Comparison of ENCODE assay signal across 17 cellular contexts in the genomic region with DNA sequence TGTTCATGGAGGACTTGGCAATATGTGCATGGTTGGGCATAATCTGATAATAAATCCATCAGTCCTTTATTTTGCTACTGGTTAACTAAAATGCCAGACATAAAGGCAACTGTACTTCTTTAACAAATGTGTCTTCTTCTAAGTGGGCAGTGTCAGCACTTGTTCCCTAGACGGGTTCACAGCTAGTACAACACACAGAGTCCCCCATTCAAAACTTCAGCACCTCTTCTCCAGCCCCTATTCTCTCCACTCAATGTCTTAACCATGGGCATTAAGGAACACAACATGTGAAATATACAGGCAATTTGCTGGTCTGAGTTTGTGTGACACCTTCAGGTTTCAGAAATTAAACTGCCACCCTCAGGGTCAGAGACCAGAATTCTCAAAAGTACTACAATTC.
DNase-seq lines count a peak whose midpoint lies in the region; ATAC-seq, FAIRE-seq and TF ChIP-seq lines count a peak whose summit lies in the region.
"Had no signal": no experiment of that assay in that cellular context is flagged by ENCODE, and none has a peak within 500 bp of the region (broad histone marks: within the 10 kb centered on the region; RNA-seq: fewer than 3 reads in every experiment).

No MANE protein-coding gene starts in this region.

- no peaks in the 10 kb centered on the region for H3K23me2 ChIP-seq in H9 (ENCODE audit: insufficient read length, low read depth, low read length, poor library complexity, severe bottlenecking)

- peaks cover 0 to 4% (median 0%) of the 10 kb centered on the region in 3 experiments; a peak in 1 of 7 replicates for H3K36me3 Mint-ChIP-seq in H9 (ENCODE audit: insufficient read depth in 1 of 3, low read depth in 3 of 3)
- no peaks in the 10 kb centered on the region for H3K36me3 Mint-ChIP-seq in activated CD4-positive, alpha-beta memory T cell treated with anti-CD3 and anti-CD28 coated beads for 36 hours
- H3K36me3 Mint-ChIP-seq: CD14-positive monocyte; CD8-positive, alpha-beta T cell had no signal

- FAIRE-seq in keratinocyte (lab: Jason Lieb, UNC) = no peak
- no peak for FAIRE-seq in HepG2 (lab: Jason Lieb, UNC)
- FAIRE-seq: A549, G401.6, GM12891, HTR-8/SVneo had no signal

- H2BK5ac ChIP-seq in H9 (ENCODE audit: insufficient read length, low read length) = no peak overlapping the region

- no peaks in the 10 kb centered on the region for H3K9me3 ChIP-seq in H9 (ENCODE audit: control insufficient read depth, low read depth, low read length)
- no peaks in the 10 kb centered on the region for H3K9me3 ChIP-seq in ascending aorta
- H3K9me3 ChIP-seq in keratinocyte (ENCODE audit: control insufficient read depth, low read depth, low read length) = no peaks in the 10 kb centered on the region
- H3K9me3 ChIP-seq in thoracic aorta = no peaks in the 10 kb centered on the region
- no peaks in the 10 kb centered on the region for H3K9me3 ChIP-seq in HepG2 (ENCODE audit: low read length)
- H3K9me3 ChIP-seq: A549, HAP-1 had no signal

- H3K14ac ChIP-seq in H9 (ENCODE audit: insufficient read depth, low read length) = no peak overlapping the region

- CTCF ChIA-PET in activated CD4-positive, alpha-beta memory T cell treated with anti-CD3 and anti-CD28 coated beads for 36 hours (lab: Charles Lee) = no interaction called here
- CTCF ChIA-PET in HepG2 (lab: Yijun Ruan, JAX; ENCODE audit: low intra/inter-chr PET ratio, low total read pairs) = no interaction called here

- no peak for TF ChIP-seq RAD21 in HepG2 (CRISPR knock-in tag; IDR thresholded peaks at IDR 0.05)

- no peak overlapping the region for H3K4ac ChIP-seq in H9 (ENCODE audit: low read depth, low read length)

- H3K4me2 ChIP-seq in H9 (ENCODE audit: insufficient read depth, insufficient read length, low read length) (no peak overlapping the region), keratinocyte (ENCODE audit: control insufficient read depth, extremely low read depth, insufficient read depth, low read depth, low read length) (peak overlapping the region; percentile 34), HepG2 (ENCODE audit: low read depth, low read length) (no peak overlapping the region)
- H3K4me2 ChIP-seq: A549 had no signal

- H2BK15ac ChIP-seq in H9 (ENCODE audit: low read depth, low read length) = no peak overlapping the region

- H2BK20ac ChIP-seq in H9 (ENCODE audit: low read depth, low read length, poor library complexity, severe bottlenecking) = no peak overlapping the region

- peaks cover 46 to 58% of the 10 kb centered on the region in 2 experiments for H3K4me1 Mint-ChIP-seq in H9
- no peaks in the 10 kb centered on the region for H3K4me1 Mint-ChIP-seq in activated CD4-positive, alpha-beta memory T cell treated with anti-CD3 and anti-CD28 coated beads for 36 hours (ENCODE audit: low read depth)
- H3K4me1 Mint-ChIP-seq: CD14-positive monocyte had no signal

- no peak overlapping the region for H3K4me3 ChIP-seq in ascending aorta
- no peak overlapping the region for H3K4me3 ChIP-seq in keratinocyte (ENCODE audit: control insufficient read depth in 2 of 3, extremely low read depth in 1 of 3, insufficient read depth in 2 of 3, low read depth in 1 of 3, low read length in 3 of 3)
- H3K4me3 ChIP-seq in thoracic aorta = no peak overlapping the region
- H3K4me3 ChIP-seq in HepG2 (replicated peaks in 1 of 3; ENCODE audit: insufficient read depth in 1 of 3, low read depth in 2 of 3, low read length in 3 of 3) = no peak overlapping the region
- H3K4me3 ChIP-seq: A549, HAP-1 had no signal

- H3K27ac ChIP-seq in H9 (ENCODE audit: insufficient read length, low read depth, low read length) (no peak overlapping the region), ascending aorta (peak overlapping the region; percentile 76 to 84), keratinocyte (ENCODE audit: control insufficient read depth, insufficient read depth, low read length) (peak overlapping the region; percentile 53), thoracic aorta (peak overlapping the region; percentile 52 to 57), HepG2 (ENCODE audit: extremely low read length, insufficient read depth, low read length) (no peak overlapping the region)
- H3K27ac ChIP-seq: A549 had no signal

- H3K79me1 ChIP-seq in H9 (ENCODE audit: insufficient read depth, low read depth, low read length, poor library complexity, severe bottlenecking) = peaks cover 12% of the 10 kb centered on the region

- dilution Hi-C loops in keratinocyte (cut with MboI; ENCODE audit: extremely low pct_ligation_motif_present, low sequenced_read_pairs) = no loop called here

- no peaks in the 10 kb centered on the region for H3K9me3 Mint-ChIP-seq in H9
- H3K9me3 Mint-ChIP-seq in activated CD4-positive, alpha-beta memory T cell treated with anti-CD3 and anti-CD28 coated beads for 36 hours = peaks cover 3% of the 10 kb centered on the region
- H3K9me3 Mint-ChIP-seq: CD8-positive, alpha-beta T cell had no signal

- no peak overlapping the region for H2BK12ac ChIP-seq in H9 (ENCODE audit: insufficient read length, low read depth, low read length)

- H4K91ac ChIP-seq in H9 (ENCODE audit: insufficient read length, low read depth, low read length) = no peak overlapping the region

- H4K5ac ChIP-seq in H9 (ENCODE audit: insufficient read length, low read depth, low read length) = no peak overlapping the region

- no peak overlapping the region for H2BK120ac ChIP-seq in H9 (ENCODE audit: low read depth, low read length, poor library complexity, severe bottlenecking)

- TF ChIP-seq CTCF in H9 (conservative IDR thresholded peaks at IDR 0.05) = no peak
- no peak for TF ChIP-seq CTCF in ascending aorta (IDR thresholded peaks at IDR 0.05)
- no peak for TF ChIP-seq CTCF in keratinocyte (optimal IDR thresholded peaks at IDR 0.05 in 1 of 3, IDR thresholded peaks at IDR 0.05 in 1 of 3, conservative IDR thresholded peaks at IDR 0.05 in 1 of 3; ENCODE audit: extremely low read depth in 1 of 3, insufficient read depth in 2 of 3, low read length in 3 of 3)
- no peak for TF ChIP-seq CTCF in thoracic aorta (IDR thresholded peaks at IDR 0.05)
- no peak for TF ChIP-seq CTCF in HepG2 (CRISPR knock-in tag; IDR thresholded peaks at IDR 0.05)

- no peak overlapping the region for H3K56ac ChIP-seq in H9 (ENCODE audit: insufficient read length, low read depth, low read length)

- DNase-seq in H9 = no peak
- DNase-seq in ascending aorta (ENCODE audit: low spot score in 2 of 2) = no peak
- no peak for DNase-seq in keratinocyte (ENCODE audit: low read depth, low spot score)
- no peak for DNase-seq in thoracic aorta (ENCODE audit: low spot score)
- DNase-seq in activated CD4-positive, alpha-beta memory T cell treated with anti-CD3 and anti-CD28 coated beads for 36 hours = no peak
- no peak for DNase-seq in NCI-H2196 treated with DMSO at 0.1 percent for 48 hours (lab: John Stamatoyannopoulos, UW; ENCODE audit: unreplicated experiment)
- no peak for DNase-seq in HepG2 (ENCODE audit: low spot score)
- DNase-seq: CD8-positive, alpha-beta T cell; COR-L47; DMS79 treated with DMSO at 0.1 percent for 48 hours; GOT3 had no signal

- ATAC-seq in thoracic aorta (ENCODE audit: insufficient number of reproducible peaks, low FRiP score, low read depth) (no peak), HepG2 (no peak)
- ATAC-seq: CD8-positive, alpha-beta T cell had no signal

- no peak overlapping the region for H3K4me3 Mint-ChIP-seq in H9
- no peak overlapping the region for H3K4me3 Mint-ChIP-seq in activated CD4-positive, alpha-beta memory T cell treated with anti-CD3 and anti-CD28 coated beads for 36 hours
- H3K4me3 Mint-ChIP-seq: CD14-positive monocyte; CD8-positive, alpha-beta T cell had no signal

- TF ChIP-seq POLR2A in HepG2 (IDR thresholded peaks at IDR 0.05; ENCODE audit: insufficient read depth in 1 of 2, low read depth in 2 of 2, low read length in 2 of 2) = no peak

- peak overlapping the region in 2 of 3 experiments; percentile 12 to 28; a peak in 2 of 7 replicates for H3K27ac Mint-ChIP-seq in H9
- H3K27ac Mint-ChIP-seq in activated CD4-positive, alpha-beta memory T cell treated with anti-CD3 and anti-CD28 coated beads for 36 hours = no peak overlapping the region
- H3K27ac Mint-ChIP-seq: CD14-positive monocyte; CD8-positive, alpha-beta T cell had no signal

- no peaks in the 10 kb centered on the region for H3K27me3 Mint-ChIP-seq in H9 (ENCODE audit: low read depth)
- no peaks in the 10 kb centered on the region for H3K27me3 Mint-ChIP-seq in activated CD4-positive, alpha-beta memory T cell treated with anti-CD3 and anti-CD28 coated beads for 36 hours

- no peak overlapping the region for H3K18ac ChIP-seq in H9 (ENCODE audit: insufficient read length, low read depth, low read length)

- peaks cover 1% of the 10 kb centered on the region; the same call in 1 of the 2 replicates for H3K79me2 ChIP-seq in H9 (ENCODE audit: insufficient read depth, low read length)
- peaks cover 8% of the 10 kb centered on the region for H3K79me2 ChIP-seq in keratinocyte (ENCODE audit: control insufficient read depth, insufficient read depth, low read length)
- peaks cover 72% of the 10 kb centered on the region for H3K79me2 ChIP-seq in HepG2 (ENCODE audit: insufficient read depth, low read length)

- BruUV-seq in HepG2 (replicated peaks; lab: Mats Ljungman, UMichigan) = no TSS peak

- no peaks in the 10 kb centered on the region for H3K9me1 ChIP-seq in keratinocyte (ENCODE audit: control insufficient read depth, extremely low read depth, insufficient read depth, low read length)

- no peak overlapping the region for H3K23ac ChIP-seq in H9 (ENCODE audit: insufficient read length, low read depth, low read length)

- POLR2A ChIA-PET in activated CD4-positive, alpha-beta memory T cell treated with anti-CD3 and anti-CD28 coated beads for 36 hours (lab: Charles Lee) = no interaction called here
- POLR2A ChIA-PET in HepG2 (lab: Yijun Ruan, JAX) = no interaction called here

- H3T11ph ChIP-seq in H9 (ENCODE audit: low read length) = no peak overlapping the region

- no peak overlapping the region for H3K9ac ChIP-seq in H9 (ENCODE audit: extremely low read depth, insufficient read length, low read length)
- peak overlapping the region; percentile 10 for H3K9ac ChIP-seq in keratinocyte (ENCODE audit: control insufficient read depth, extremely low read depth, insufficient read depth, low read length)
- H3K9ac ChIP-seq in HepG2 (ENCODE audit: insufficient read depth, low read depth, low read length) = no peak overlapping the region

- no CpG with 5 or more reads among the region's 1 CpG for WGBS in H9 (ENCODE audit: extremely low coverage, insufficient read length, low lambda C conversion rate)
- WGBS in HepG2 (ENCODE audit: low lambda C conversion rate) = 100% methylated on average over 1 of the region's 1 CpG

- no peak overlapping the region for H4K8ac ChIP-seq in H9 (replicated peaks; ENCODE audit: insufficient read length, low read depth, low read length)

- H3K36me3 ChIP-seq in ascending aorta (no peaks in the 10 kb centered on the region), keratinocyte (ENCODE audit: control insufficient read depth in 2 of 2, extremely low read depth in 1 of 2, insufficient read depth in 2 of 2, low read length in 2 of 2) (no peaks in the 10 kb centered on the region), thoracic aorta (no peaks in the 10 kb centered on the region), HepG2 (replicated peaks in 1 of 2; ENCODE audit: control insufficient read depth in 1 of 2, insufficient read depth in 2 of 2, low read length in 2 of 2) (no peaks in the 10 kb centered on the region)
- H3K36me3 ChIP-seq: HAP-1 had no signal

- H3K27me3 ChIP-seq in H9 (ENCODE audit: insufficient read depth, low read length) (no peaks in the 10 kb centered on the region), ascending aorta (no peaks in the 10 kb centered on the region), keratinocyte (ENCODE audit: control insufficient read depth, extremely low read depth, insufficient read depth, low read length) (no peaks in the 10 kb centered on the region), thoracic aorta (replicated peaks; ENCODE audit: insufficient read depth) (no peaks in the 10 kb centered on the region), HepG2 (ENCODE audit: control insufficient read depth in 1 of 2, insufficient read depth in 2 of 2, low read length in 2 of 2) (no peaks in the 10 kb centered on the region)

- in situ Hi-C loops in HepG2 (cut with HindIII; ENCODE audit: extremely low pct_ligation_motif_present, low pct_unique_long_range_greater_than_20kb) = no loop called here

- H2AK5ac ChIP-seq in H9 (ENCODE audit: insufficient read length, low read length) = no peak overlapping the region

- intact Hi-C loops in ascending aorta (cut with DNase I) = loop anchor here (2.0 kb wide), 3 partner anchors 52 to 144 kb away; partner anchors contain the start of gene MAGI1
- intact Hi-C loops in activated CD4-positive, alpha-beta memory T cell treated with anti-CD3 and anti-CD28 coated beads for 36 hours (cut with micrococcal nuclease) = no loop called here
- intact Hi-C loops in HepG2 (cut with micrococcal nuclease; ENCODE audit: unreplicated experiment) = no loop called here

- H3K4me1 ChIP-seq in H9 (ENCODE audit: insufficient read depth, low read length) (peaks cover 3% of the 10 kb centered on the region; the same call in 1 of the 2 replicates), ascending aorta (peaks cover 3 to 28% of the 10 kb centered on the region in 2 donors), keratinocyte (ENCODE audit: control insufficient read depth, extremely low read depth, insufficient read depth, low read length) (peaks cover 20% of the 10 kb centered on the region), thoracic aorta (ENCODE audit: control insufficient read depth in 1 of 2, low read depth in 2 of 2) (peaks cover 15 to 58% of the 10 kb centered on the region in 2 donors), HepG2 (ENCODE audit: insufficient read depth, low read length) (no peaks in the 10 kb centered on the region)
- H3K4me1 ChIP-seq: A549, HAP-1 had no signal

- H4K20me1 ChIP-seq in H9 (ENCODE audit: control insufficient read depth, insufficient read depth, insufficient read length) = no peaks in the 10 kb centered on the region
- H4K20me1 ChIP-seq in keratinocyte (ENCODE audit: control insufficient read depth, extremely low read depth, insufficient read depth, low read length) = no peaks in the 10 kb centered on the region
- H4K20me1 ChIP-seq in HepG2 (ENCODE audit: insufficient read depth, low read length) = peaks cover 27% of the 10 kb centered on the region

- H2AFZ ChIP-seq in H9 (ENCODE audit: low read length) = no peak overlapping the region
- H2AFZ ChIP-seq in keratinocyte (ENCODE audit: control insufficient read depth, low read length) = no peak overlapping the region
- no peak overlapping the region for H2AFZ ChIP-seq in HepG2 (ENCODE audit: low read length)

- TF ChIP-seq EP300 in HepG2 (IDR thresholded peaks at IDR 0.05; ENCODE audit: low read depth in 2 of 2, low read length in 2 of 2) (no peak), HepG2 (CRISPR knock-in tag; IDR thresholded peaks at IDR 0.05; ENCODE audit: borderline replicate concordance) (no peak)

Comparison
In these comparisons a context has a peak if more than half of its experiments do, and no peak if none do; other contexts are left out.
1. H3K27ac ChIP-seq: peak in ascending aorta (2 of 2), keratinocyte (single experiment) and thoracic aorta (2 of 2); none in H9 (single experiment) and HepG2 (single experiment).